Comparison of ENCODE assay signal across 23 cellular contexts in the genomic region with DNA sequence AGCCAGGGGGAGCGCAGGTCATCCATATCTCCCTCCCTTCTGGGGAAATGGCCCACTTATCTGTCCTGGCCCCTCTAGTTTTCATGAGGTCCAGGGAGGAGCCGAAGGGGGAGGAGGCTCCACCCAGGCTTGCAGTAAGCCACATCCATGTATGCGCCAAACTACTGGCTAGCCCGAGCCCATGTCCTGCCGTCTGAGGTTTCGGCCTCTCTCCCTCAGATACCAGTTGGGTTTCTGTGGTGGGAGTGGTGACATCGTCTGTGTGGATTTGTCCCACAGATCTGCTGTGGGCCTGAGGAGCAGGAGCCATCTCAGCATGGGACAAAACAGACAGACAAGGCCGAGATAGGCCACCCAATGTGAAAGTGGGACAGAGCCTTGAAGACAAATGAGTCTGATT.
"Had no signal": no experiment of that assay in that cellular context is flagged by ENCODE, and none has a peak within 500 bp of the region (broad histone marks: within the 10 kb centered on the region; RNA-seq: fewer than 3 reads in every experiment).

No MANE protein-coding gene starts in this region.

- H3K36me3 ChIP-seq: lower lobe of right lung, ovary, right atrium auricular region, sigmoid colon, thyroid gland, transverse colon, upper lobe of left lung, vagina had no signal

- H3K9me3 ChIP-seq: heart right ventricle, lower lobe of right lung, ovary, right atrium auricular region, sigmoid colon, stomach, testis, thyroid gland, transverse colon, upper lobe of left lung, vagina had no signal

- ATAC-seq: heart right ventricle; left lobe of liver; lower lobe of right lung; naive thymus-derived CD4-positive, alpha-beta T cell; natural killer cell treated with Interleukin-12 subunit alpha and Interleukin-12 subunit beta and Interleukin-15 and Interleukin-18, amount 100 ng/mL, for 72 hours; stimulated activated naive B cell treated with anti-CD40 and anti-IgM and Interleukin-4, amounts not matched to agents 10 μg/mL and 1 μg/mL and 100 μg/mL, for 72 hours; stimulated activated naive CD8-positive, alpha-beta T cell treated with anti-CD3 and anti-CD28 coated beads, Interleukin-15, Interleukin-2, amounts not matched to agents 100 U/mL and 50 U/mL, for 24 hours had no signal

- H3K27ac ChIP-seq: heart right ventricle, hepatocyte, lower lobe of right lung, ovary, right atrium auricular region, sigmoid colon, stomach, testis, thyroid gland, transverse colon, upper lobe of left lung, vagina had no signal

- H3K4me3 ChIP-seq: heart right ventricle, hepatocyte, lower lobe of right lung, ovary, right atrium auricular region, sigmoid colon, smooth muscle cell, stomach, testis, thyroid gland, transverse colon, upper lobe of left lung, vagina had no signal

- H3K27me3 ChIP-seq: heart right ventricle, hepatocyte, ovary, right atrium auricular region, sigmoid colon, stomach, testis, thyroid gland, transverse colon, upper lobe of left lung, vagina had no signal

- DNase-seq: heart right ventricle; islet precursor cell; lower lobe of right lung; mammary epithelial cell; mesenchymal stem cell; naive thymus-derived CD4-positive, alpha-beta T cell; ovary; sigmoid colon; stimulated activated CD4-positive, alpha-beta T cell treated with anti-CD3 and anti-CD28 coated beads, Interleukin-1b, Interleukin-23, amount 100 ng/mL, for 48 hours; stimulated activated CD4-positive, alpha-beta T cell treated with anti-CD3 and anti-CD28 coated beads, Interleukin-4, amount 100 ng/mL, for 1 hour; stimulated activated naive B cell treated with anti-CD40 and anti-IgM and Interleukin-4, amounts not matched to agents 10 μg/mL and 1 μg/mL and 100 μg/mL, for 72 hours; stimulated activated naive CD8-positive, alpha-beta T cell treated with anti-CD3 and anti-CD28 coated beads, Interleukin-15, Interleukin-2, amounts not matched to agents 100 U/mL and 50 U/mL, for 24 hours; stomach; testis; thyroid gland; transverse colon; upper lobe of left lung had no signal

- H3K4me1 ChIP-seq: thyroid gland had no signal
